1 cellular context compared by ENCODE assay signal in genomic region chr9:93027750-93028149, GRCh38.
TF ChIP-seq lines count a peak whose summit lies in the region.

No MANE protein-coding gene starts in this region.

TF ChIP-seq in HepG2, 621 proteins besides CTCF, POLR2A, EP300 and RAD21:
- no peak for TF ChIP-seq RCOR2 (CRISPR knock-in tag; IDR thresholded peaks at IDR 0.05)
